ENCODE assay signal across 32 cellular contexts in the genomic region with DNA sequence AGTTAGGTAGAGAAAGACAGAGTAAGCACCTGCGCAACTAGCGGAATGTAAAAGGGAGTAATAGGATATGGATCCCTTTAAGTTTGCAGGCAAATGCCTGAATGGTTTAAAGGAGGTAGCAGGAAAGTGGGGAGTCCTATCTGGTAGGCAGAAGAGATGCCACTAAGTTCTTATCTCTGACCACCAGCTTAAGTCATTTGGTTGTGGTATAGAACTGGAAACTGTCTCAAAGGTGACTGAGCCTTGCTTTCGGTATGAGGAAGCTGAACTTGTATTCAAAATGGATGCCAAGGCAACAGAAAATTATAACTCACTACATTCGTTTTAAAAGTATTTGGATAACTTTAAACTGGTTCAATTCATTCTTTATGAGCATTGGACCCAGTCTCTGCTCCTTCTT.
DNase-seq lines count a peak whose midpoint lies in the region; ATAC-seq and FAIRE-seq lines count a peak whose summit lies in the region.
"Had no signal": no experiment of that assay in that cellular context is flagged by ENCODE, and none has a peak within 500 bp of the region (broad histone marks: within the 10 kb centered on the region; RNA-seq: fewer than 3 reads in every experiment).

No MANE protein-coding gene starts in this region.

- no peaks in the 10 kb centered on the region for H3K4me1 ChIP-seq in ACC112 (ENCODE audit: control insufficient read depth, insufficient read depth, low read length, unreplicated experiment)
- H3K4me1 ChIP-seq: BE2C, Peyer's patch had no signal

- CTCF ChIA-PET in activated CD8-positive, alpha-beta memory T cell treated with anti-CD3 and anti-CD28 coated beads, Interleukin-2, amount 10 ng/mL, durations not matched to agents 7 days and 5 days (lab: Charles Lee): no interaction called here
- CTCF ChIA-PET in activated naive CD4-positive, alpha-beta T cell treated with anti-CD3 and anti-CD28 coated beads, Interleukin-2, amount 10 ng/mL, durations not matched to agents 7 days and 5 days (lab: Charles Lee): no interaction called here

- peak overlapping the region; percentile 59 for H2AFZ ChIP-seq in ACC112 (ENCODE audit: low read length, unreplicated experiment)

- no peaks in the 10 kb centered on the region for H3K36me3 ChIP-seq in ACC112 (ENCODE audit: insufficient read depth, low read length)
- H3K36me3 ChIP-seq: BE2C, Peyer's patch had no signal

- no peak overlapping the region for H3K27ac ChIP-seq in ACC112 (ENCODE audit: low read depth, low read length)
- H3K27ac ChIP-seq: 22Rv1, Peyer's patch, SK-N-MC had no signal

- DNase-seq in M059J (ENCODE audit: low read depth) (peak; percentile 36), amniotic epithelial cell (ENCODE audit: low read depth) (peak; percentile 0), frontal cortex (ENCODE audit: low spot score in 2 of 2) (no peak)
- no peak for DNase-seq in activated CD8-positive, alpha-beta memory T cell treated with anti-CD3 and anti-CD28 coated beads, Interleukin-2, amount 10 ng/mL, durations not matched to agents 7 days and 5 days
- no peak for DNase-seq in activated naive CD4-positive, alpha-beta T cell treated with anti-CD3 and anti-CD28 coated beads, Interleukin-2, amount 10 ng/mL, durations not matched to agents 7 days and 5 days
- DNase-seq: ACHN; BE2C; Calu3; CD8-positive, alpha-beta memory T cell; DMS79 treated with DMSO at 0.1 percent for 48 hours; GF-D8; GOT3; HCEC 1CT; Karpas-422; NCI-H1092 treated with DMSO at 0.1 percent for 48 hours; NCI-H1930; NCI-H2107; NCI-H524 treated with DMSO at 0.1 percent for 48 hours; NCI-H774; NK-92 treated with Interleukin-12 subunit alpha and Interleukin-12 subunit beta, amount 100 ng/mL, for 24 hours; Peyer's patch; SHP77 treated with DMSO at 0.1 percent for 48 hours; SW 1271 had no signal

- no peaks in the 10 kb centered on the region for H3K36me3 Mint-ChIP-seq in activated CD8-positive, alpha-beta memory T cell treated with anti-CD3 and anti-CD28 coated beads, Interleukin-2, amount 10 ng/mL, durations not matched to agents 7 days and 5 days
- H3K36me3 Mint-ChIP-seq in activated naive CD4-positive, alpha-beta T cell treated with anti-CD3 and anti-CD28 coated beads, Interleukin-2, amount 10 ng/mL, durations not matched to agents 7 days and 5 days: no peaks in the 10 kb centered on the region
- H3K36me3 Mint-ChIP-seq: CD14-positive monocyte; CD8-positive, alpha-beta memory T cell had no signal

- no peaks in the 10 kb centered on the region for H3K79me2 ChIP-seq in ACC112 (ENCODE audit: control insufficient read depth, insufficient read depth, low read length, unreplicated experiment)

- no peak overlapping the region for H3K4me3 Mint-ChIP-seq in activated CD8-positive, alpha-beta memory T cell treated with anti-CD3 and anti-CD28 coated beads, Interleukin-2, amount 10 ng/mL, durations not matched to agents 7 days and 5 days
- no peak overlapping the region for H3K4me3 Mint-ChIP-seq in activated naive CD4-positive, alpha-beta T cell treated with anti-CD3 and anti-CD28 coated beads, Interleukin-2, amount 10 ng/mL, durations not matched to agents 7 days and 5 days
- H3K4me3 Mint-ChIP-seq: CD14-positive monocyte; CD8-positive, alpha-beta memory T cell; T-helper 1 cell treated with Interleukin-12 subunit alpha and Interleukin-12 subunit beta and Interleukin-4 antibody, amounts not matched to agents 30 μg/mL and 1 μg/mL, for 36 hours had no signal

- H3K4me3 ChIP-seq in ACC112 (ENCODE audit: low read depth, low read length): no peak overlapping the region
- H3K4me3 ChIP-seq: Peyer's patch, SK-N-MC had no signal

- ATAC-seq in GM19463 (IDR thresholded peaks at IDR 0.05; ENCODE audit: unreplicated experiment) (peak; percentile 60), GM21619 (IDR thresholded peaks at IDR 0.05; ENCODE audit: unreplicated experiment) (no peak)
- no peak for ATAC-seq in activated CD8-positive, alpha-beta memory T cell treated with anti-CD3 and anti-CD28 coated beads, Interleukin-2, amount 10 ng/mL, durations not matched to agents 7 days and 5 days
- ATAC-seq: HepG2 had no signal

- peaks cover 3% of the 10 kb centered on the region for H3K9me3 Mint-ChIP-seq in activated CD8-positive, alpha-beta memory T cell treated with anti-CD3 and anti-CD28 coated beads, Interleukin-2, amount 10 ng/mL, durations not matched to agents 7 days and 5 days (ENCODE audit: low read depth)
- peaks cover 10% of the 10 kb centered on the region for H3K9me3 Mint-ChIP-seq in activated naive CD4-positive, alpha-beta T cell treated with anti-CD3 and anti-CD28 coated beads, Interleukin-2, amount 10 ng/mL, durations not matched to agents 7 days and 5 days

- H3K27me3 Mint-ChIP-seq in activated CD8-positive, alpha-beta memory T cell treated with anti-CD3 and anti-CD28 coated beads, Interleukin-2, amount 10 ng/mL, durations not matched to agents 7 days and 5 days: no peaks in the 10 kb centered on the region
- H3K27me3 Mint-ChIP-seq in activated naive CD4-positive, alpha-beta T cell treated with anti-CD3 and anti-CD28 coated beads, Interleukin-2, amount 10 ng/mL, durations not matched to agents 7 days and 5 days: no peaks in the 10 kb centered on the region

- H3K27me3 ChIP-seq in ACC112 (ENCODE audit: insufficient read depth, low read length): no peaks in the 10 kb centered on the region
- H3K27me3 ChIP-seq: BE2C, Peyer's patch had no signal

- FAIRE-seq in frontal cortex (lab: Jason Lieb, UNC): no peak
- FAIRE-seq: GM18507, HepG2 had no signal

- no peaks in the 10 kb centered on the region for H3K4me1 Mint-ChIP-seq in activated CD8-positive, alpha-beta memory T cell treated with anti-CD3 and anti-CD28 coated beads, Interleukin-2, amount 10 ng/mL, durations not matched to agents 7 days and 5 days
- no peaks in the 10 kb centered on the region for H3K4me1 Mint-ChIP-seq in activated naive CD4-positive, alpha-beta T cell treated with anti-CD3 and anti-CD28 coated beads, Interleukin-2, amount 10 ng/mL, durations not matched to agents 7 days and 5 days
- H3K4me1 Mint-ChIP-seq: CD14-positive monocyte; CD8-positive, alpha-beta memory T cell had no signal

- H3K27ac Mint-ChIP-seq in activated CD8-positive, alpha-beta memory T cell treated with anti-CD3 and anti-CD28 coated beads, Interleukin-2, amount 10 ng/mL, durations not matched to agents 7 days and 5 days: no peak overlapping the region
- no peak overlapping the region for H3K27ac Mint-ChIP-seq in activated naive CD4-positive, alpha-beta T cell treated with anti-CD3 and anti-CD28 coated beads, Interleukin-2, amount 10 ng/mL, durations not matched to agents 7 days and 5 days
- H3K27ac Mint-ChIP-seq: CD14-positive monocyte; CD8-positive, alpha-beta memory T cell; T-helper 1 cell treated with Interleukin-12 subunit alpha and Interleukin-12 subunit beta and Interleukin-4 antibody, amounts not matched to agents 30 μg/mL and 1 μg/mL, for 36 hours had no signal

Comparison
In these comparisons a context has a peak if more than half of its experiments do, and no peak if none do; other contexts are left out.
1. DNase-seq: peak in M059J (single experiment) and amniotic epithelial cell (single experiment); none in activated CD8-positive, alpha-beta memory T cell treated with anti-CD3 and anti-CD28 coated beads, Interleukin-2, amount 10 ng/mL, durations not matched to agents 7 days and 5 days (single experiment), activated naive CD4-positive, alpha-beta T cell treated with anti-CD3 and anti-CD28 coated beads, Interleukin-2, amount 10 ng/mL, durations not matched to agents 7 days and 5 days (single experiment) and frontal cortex (0 of 2).